Comparison of ENCODE assay signal across 1 cellular context in the genomic region with DNA sequence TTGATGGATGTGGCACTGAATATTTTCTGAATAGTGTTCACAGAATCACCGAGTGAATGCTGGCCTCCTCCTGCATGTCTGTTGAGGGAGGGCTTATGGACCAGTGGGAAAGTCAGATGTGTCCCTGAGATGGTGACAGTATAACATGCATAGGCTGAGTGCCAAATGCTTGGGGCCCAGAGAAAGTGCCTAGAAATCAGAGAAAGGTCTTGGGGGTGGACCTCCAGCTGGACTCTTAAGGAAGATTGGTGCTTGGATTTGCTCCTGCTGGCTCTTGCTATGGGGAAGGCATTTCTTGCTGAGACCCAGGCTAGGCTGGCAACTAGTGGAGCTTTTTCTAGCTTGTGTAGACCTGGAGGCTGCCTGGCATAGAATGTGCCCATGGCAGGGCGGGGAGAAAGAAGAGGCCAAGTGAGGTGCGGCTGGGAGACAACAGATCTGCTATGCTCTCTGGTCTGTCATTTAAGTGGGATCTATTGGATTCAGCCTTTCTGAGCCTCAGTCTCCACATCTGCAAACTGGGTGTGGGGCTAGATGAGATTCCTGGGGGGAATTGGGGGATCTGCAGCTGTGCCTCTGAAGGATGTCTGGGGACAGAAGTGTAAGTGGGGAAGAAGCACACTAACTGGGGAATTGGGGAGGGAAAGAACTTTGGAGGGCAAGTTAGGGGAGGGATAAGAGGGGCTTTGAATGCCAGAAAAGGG.
TF ChIP-seq lines count a peak whose summit lies in the region.

No MANE protein-coding gene starts in this region.

TF ChIP-seq in HepG2, 621 proteins besides CTCF, POLR2A, EP300 and RAD21:
- TF ChIP-seq RARG (CRISPR knock-in tag; IDR thresholded peaks at IDR 0.05; ENCODE audit: low read depth) (no peak), NR2C2 (CRISPR knock-in tag; IDR thresholded peaks at IDR 0.05; ENCODE audit: borderline replicate concordance) (no peak), ZMYM3 (CRISPR knock-in tag; IDR thresholded peaks at IDR 0.05) (peak; percentile 86), ZNF629 (CRISPR knock-in tag; conservative IDR thresholded peaks at IDR 0.05) (peak; percentile 91), NONO (IDR thresholded peaks at IDR 0.05) (no peak), NONO (CRISPR knock-in tag; conservative IDR thresholded peaks at IDR 0.05) (no peak), SMARCC2 (IDR thresholded peaks at IDR 0.05) (no peak), POLR2AphosphoS5 (IDR thresholded peaks at IDR 0.05; ENCODE audit: low read depth, low read length) (no peak), ZNF781 (CRISPR knock-in tag; IDR thresholded peaks at IDR 0.05; ENCODE audit: borderline replicate concordance, not compliant biosample characterization) (no peak)
- TF ChIP-seq, protein P1, sequence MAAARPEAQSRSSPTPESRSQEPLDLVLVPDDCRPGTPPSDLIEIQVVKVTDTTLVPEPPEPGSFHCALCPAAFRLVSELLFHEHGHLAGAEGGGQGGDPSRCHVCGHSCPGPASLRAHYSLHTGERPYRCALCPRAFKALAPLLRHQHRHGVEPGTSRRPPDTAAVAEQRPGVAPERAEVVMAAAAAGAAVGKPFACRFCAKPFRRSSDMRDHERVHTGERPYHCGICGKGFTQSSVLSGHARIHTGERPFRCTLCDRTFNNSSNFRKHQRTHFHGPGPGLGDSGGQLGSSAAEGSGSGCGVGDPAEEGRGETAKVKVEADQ (CRISPR knock-in tag; IDR thresholded peaks at IDR 0.05; ENCODE audit: borderline replicate concordance), result no peak
- TF ChIP-seq, protein P2, sequence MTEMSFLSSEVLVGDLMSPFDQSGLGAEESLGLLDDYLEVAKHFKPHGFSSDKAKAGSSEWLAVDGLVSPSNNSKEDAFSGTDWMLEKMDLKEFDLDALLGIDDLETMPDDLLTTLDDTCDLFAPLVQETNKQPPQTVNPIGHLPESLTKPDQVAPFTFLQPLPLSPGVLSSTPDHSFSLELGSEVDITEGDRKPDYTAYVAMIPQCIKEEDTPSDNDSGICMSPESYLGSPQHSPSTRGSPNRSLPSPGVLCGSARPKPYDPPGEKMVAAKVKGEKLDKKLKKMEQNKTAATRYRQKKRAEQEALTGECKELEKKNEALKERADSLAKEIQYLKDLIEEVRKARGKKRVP (CRISPR knock-in tag; IDR thresholded peaks at IDR 0.05), result no peak
- TF ChIP-seq, protein P3, sequence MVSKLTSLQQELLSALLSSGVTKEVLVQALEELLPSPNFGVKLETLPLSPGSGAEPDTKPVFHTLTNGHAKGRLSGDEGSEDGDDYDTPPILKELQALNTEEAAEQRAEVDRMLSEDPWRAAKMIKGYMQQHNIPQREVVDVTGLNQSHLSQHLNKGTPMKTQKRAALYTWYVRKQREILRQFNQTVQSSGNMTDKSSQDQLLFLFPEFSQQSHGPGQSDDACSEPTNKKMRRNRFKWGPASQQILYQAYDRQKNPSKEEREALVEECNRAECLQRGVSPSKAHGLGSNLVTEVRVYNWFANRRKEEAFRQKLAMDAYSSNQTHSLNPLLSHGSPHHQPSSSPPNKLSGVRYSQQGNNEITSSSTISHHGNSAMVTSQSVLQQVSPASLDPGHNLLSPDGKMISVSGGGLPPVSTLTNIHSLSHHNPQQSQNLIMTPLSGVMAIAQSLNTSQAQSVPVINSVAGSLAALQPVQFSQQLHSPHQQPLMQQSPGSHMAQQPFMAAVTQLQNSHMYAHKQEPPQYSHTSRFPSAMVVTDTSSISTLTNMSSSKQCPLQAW (CRISPR knock-in tag; IDR thresholded peaks at IDR 0.05), result 0 out of 2 replicates have a peak, but pooled peaks have one; percentile 23
- TF ChIP-seq, protein P4, sequence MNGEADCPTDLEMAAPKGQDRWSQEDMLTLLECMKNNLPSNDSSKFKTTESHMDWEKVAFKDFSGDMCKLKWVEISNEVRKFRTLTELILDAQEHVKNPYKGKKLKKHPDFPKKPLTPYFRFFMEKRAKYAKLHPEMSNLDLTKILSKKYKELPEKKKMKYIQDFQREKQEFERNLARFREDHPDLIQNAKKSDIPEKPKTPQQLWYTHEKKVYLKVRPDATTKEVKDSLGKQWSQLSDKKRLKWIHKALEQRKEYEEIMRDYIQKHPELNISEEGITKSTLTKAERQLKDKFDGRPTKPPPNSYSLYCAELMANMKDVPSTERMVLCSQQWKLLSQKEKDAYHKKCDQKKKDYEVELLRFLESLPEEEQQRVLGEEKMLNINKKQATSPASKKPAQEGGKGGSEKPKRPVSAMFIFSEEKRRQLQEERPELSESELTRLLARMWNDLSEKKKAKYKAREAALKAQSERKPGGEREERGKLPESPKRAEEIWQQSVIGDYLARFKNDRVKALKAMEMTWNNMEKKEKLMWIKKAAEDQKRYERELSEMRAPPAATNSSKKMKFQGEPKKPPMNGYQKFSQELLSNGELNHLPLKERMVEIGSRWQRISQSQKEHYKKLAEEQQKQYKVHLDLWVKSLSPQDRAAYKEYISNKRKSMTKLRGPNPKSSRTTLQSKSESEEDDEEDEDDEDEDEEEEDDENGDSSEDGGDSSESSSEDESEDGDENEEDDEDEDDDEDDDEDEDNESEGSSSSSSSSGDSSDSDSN (CRISPR knock-in tag; IDR thresholded peaks at IDR 0.05), result peak; percentile 36; the same call in 1 of the 2 replicates
